Comparison of ENCODE assay signal across 20 cellular contexts in the genomic region with DNA sequence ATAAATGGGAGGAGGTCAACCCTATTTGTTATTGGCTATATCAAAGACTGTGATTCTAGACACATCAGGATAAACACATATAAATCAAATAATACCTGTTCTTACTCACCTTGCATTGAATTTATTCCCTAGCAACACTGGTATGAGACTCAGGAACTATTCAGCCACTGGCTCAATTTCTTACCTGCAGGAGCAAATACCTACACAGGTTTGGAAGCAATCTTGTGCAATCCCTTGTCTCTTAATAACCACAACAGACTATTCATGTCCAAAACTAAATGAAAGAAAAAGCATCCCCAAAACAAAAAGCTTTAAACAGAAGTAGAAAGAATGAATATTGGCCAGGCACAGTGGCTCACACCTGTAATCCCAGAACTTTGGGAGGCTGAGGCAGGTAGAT. TPM values are rescaled to one million over a fixed set of nuclear protein-coding genes. Genes with fewer than 3 reads are reported as not detected.
A peak's percentile ranks its signal among the peaks of the same experiment; 100 is the strongest.
DNase-seq lines count a peak whose midpoint lies in the region; ATAC-seq and TF ChIP-seq lines count a peak whose summit lies in the region.
"Had no signal": no experiment of that assay in that cellular context is flagged by ENCODE, and none has a peak within 500 bp of the region (broad histone marks: within the 10 kb centered on the region; RNA-seq: fewer than 3 reads in every experiment).

No MANE protein-coding gene starts in this region.

- H4K20me1 ChIP-seq in OCI-LY7 (ENCODE audit: insufficient read depth, low read length), result no peaks in the 10 kb centered on the region

- DNase-seq in OCI-LY7 (ENCODE audit: low spot score), result no peak
- DNase-seq in MCF 10A (ENCODE audit: unreplicated experiment), result peak; percentile 20
- DNase-seq in epithelial cell of esophagus (ENCODE audit: low read depth), result peak; percentile 73
- no peak for DNase-seq in left lung
- no peak for DNase-seq in tibial nerve (ENCODE audit: low spot score in 2 of 2)
- no peak for DNase-seq in left cardiac atrium
- DNase-seq: ACHN; BE2C; C1 segment of cervical spinal cord; CD4-positive, CD25-positive, alpha-beta regulatory T cell; CD8-positive, alpha-beta memory T cell; COR-L47; DMS 273 treated with DMSO at 0.1 percent for 48 hours; GDM1; GOT3; H9; IMR-90 had no signal

- no peak overlapping the region for H3K27ac Mint-ChIP-seq in MCF 10A (ENCODE audit: low read depth, unreplicated experiment)
- H3K27ac Mint-ChIP-seq: CD4-positive, CD25-positive, alpha-beta regulatory T cell; CD8-positive, alpha-beta memory T cell; H9 had no signal

- CTCF ChIA-PET in OCI-LY7 (lab: Charles Lee; ENCODE audit: unreplicated experiment) (no interaction called here), MCF 10A (lab: Yijun Ruan, JAX) (no interaction called here)

- POLR2A ChIA-PET in OCI-LY7 (lab: Charles Lee), result interaction anchor here (0.6 to 0.9 kb wide), 4 partner anchors 12 to 416 kb away, joined by 3 to 5 read pairs (median 4); no protein-coding TSS in a partner anchor
- POLR2A ChIA-PET in MCF 10A (lab: Yijun Ruan, JAX), result interaction anchor here (0.7 to 1.0 kb wide), 3 partner anchors 8 to 131 kb away, joined by 3 to 4 read pairs (median 3); partner anchors contain the start of gene UCHL3

- H3K9me2 ChIP-seq in OCI-LY7 (ENCODE audit: insufficient read depth, low read length), result no peaks in the 10 kb centered on the region

- no peak for TF ChIP-seq POLR2A in tibial nerve (IDR thresholded peaks at IDR 0.05)

- H3K4me1 Mint-ChIP-seq in MCF 10A (ENCODE audit: insufficient read depth, unreplicated experiment), result no peaks in the 10 kb centered on the region
- H3K4me1 Mint-ChIP-seq: CD4-positive, CD25-positive, alpha-beta regulatory T cell; CD8-positive, alpha-beta memory T cell had no signal

- no peak overlapping the region for H3K4me3 Mint-ChIP-seq in MCF 10A (ENCODE audit: unreplicated experiment)
- H3K4me3 Mint-ChIP-seq: CD4-positive, CD25-positive, alpha-beta regulatory T cell; CD8-positive, alpha-beta memory T cell; H9 had no signal

- peak; percentile 37 for ATAC-seq in left lung
- ATAC-seq in left cardiac atrium, result no peak
- ATAC-seq in HG03469 (IDR thresholded peaks at IDR 0.05; ENCODE audit: unreplicated experiment), result no peak
- ATAC-seq: K562 had no signal

- no peak overlapping the region for H3K4me3 ChIP-seq in OCI-LY7 (ENCODE audit: low read depth, low read length, poor library complexity, severe bottlenecking)
- no peak overlapping the region for H3K4me3 ChIP-seq in epithelial cell of esophagus (ENCODE audit: low read length)
- H3K4me3 ChIP-seq in left lung, result no peak overlapping the region
- H3K4me3 ChIP-seq in tibial nerve, result no peak overlapping the region
- H3K4me3 ChIP-seq: K562 had no signal

- H2AFZ ChIP-seq in OCI-LY7 (ENCODE audit: low read length), result no peak overlapping the region

- H3K4me2 ChIP-seq in OCI-LY7 (ENCODE audit: low read length), result no peak overlapping the region

- H3K9me3 Mint-ChIP-seq in MCF 10A (ENCODE audit: unreplicated experiment), result no peaks in the 10 kb centered on the region
- H3K9me3 Mint-ChIP-seq: CD8-positive, alpha-beta memory T cell; H9 had no signal

- TF ChIP-seq EP300 in tibial nerve (IDR thresholded peaks at IDR 0.05), result no peak

- H3K27ac ChIP-seq in OCI-LY7 (ENCODE audit: low read depth, low read length, poor library complexity, severe bottlenecking), result peak overlapping the region; percentile 75
- no peak overlapping the region for H3K27ac ChIP-seq in left lung
- H3K27ac ChIP-seq in tibial nerve, result no peak overlapping the region
- H3K27ac ChIP-seq: HL-60 had no signal

- TF ChIP-seq CTCF in OCI-LY7 (conservative IDR thresholded peaks at IDR 0.05; ENCODE audit: low read length), result no peak
- no peak for TF ChIP-seq CTCF in MCF 10A (IDR thresholded peaks at IDR 0.05; ENCODE audit: unreplicated experiment)
- no peak for TF ChIP-seq CTCF in epithelial cell of esophagus (IDR thresholded peaks at IDR 0.05; ENCODE audit: insufficient read depth, low read depth, low read length, missing control alignments)
- TF ChIP-seq CTCF in left lung (IDR thresholded peaks at IDR 0.05), result no peak
- no peak for TF ChIP-seq CTCF in tibial nerve (IDR thresholded peaks at IDR 0.05)

- no TSS peak for BruUV-seq in OCI-LY7 (replicated peaks; lab: Mats Ljungman, UMichigan)
- no TSS peak for BruUV-seq in MCF 10A (replicated peaks; lab: Mats Ljungman, UMichigan)

- H3K27me3 ChIP-seq in left lung (no peaks in the 10 kb centered on the region), tibial nerve (no peaks in the 10 kb centered on the region)
- H3K27me3 ChIP-seq: BE2C had no signal

- intact Hi-C loops in OCI-LY7 (cut with micrococcal nuclease; ENCODE audit: unreplicated experiment) (no loop called here), MCF 10A (cut with micrococcal nuclease) (no loop called here), left lung (cut with DNase I) (no loop called here), left cardiac atrium (cut with DNase I) (no loop called here)

- peaks cover 12% of the 10 kb centered on the region for H3K36me3 ChIP-seq in OCI-LY7 (ENCODE audit: insufficient read depth, low read length)
- H3K36me3 ChIP-seq in left lung, result no peaks in the 10 kb centered on the region
- no peaks in the 10 kb centered on the region for H3K36me3 ChIP-seq in tibial nerve
- H3K36me3 ChIP-seq: BE2C had no signal

- H3K79me2 ChIP-seq in OCI-LY7 (ENCODE audit: insufficient read depth, low read depth, low read length), result peaks cover 61% of the 10 kb centered on the region; the same call in 1 of the 2 replicates

- H3K36me3 Mint-ChIP-seq in MCF 10A (ENCODE audit: insufficient read depth, unreplicated experiment), result no peaks in the 10 kb centered on the region
- H3K36me3 Mint-ChIP-seq: CD4-positive, CD25-positive, alpha-beta regulatory T cell; CD8-positive, alpha-beta memory T cell had no signal

- H3K9me3 ChIP-seq in OCI-LY7 (ENCODE audit: low read length), result peaks cover 15% of the 10 kb centered on the region; the same call in 1 of the 2 replicates
- H3K9me3 ChIP-seq in left lung, result no peaks in the 10 kb centered on the region
- no peaks in the 10 kb centered on the region for H3K9me3 ChIP-seq in tibial nerve
- H3K9me3 ChIP-seq: BE2C had no signal

- peaks cover 94% of the 10 kb centered on the region for H3K4me1 ChIP-seq in OCI-LY7 (ENCODE audit: insufficient read depth, low read length, poor library complexity, severe bottlenecking)
- no peaks in the 10 kb centered on the region for H3K4me1 ChIP-seq in left lung
- peaks cover 0 to 25% (median 3%) of the 10 kb centered on the region in 4 donors for H3K4me1 ChIP-seq in tibial nerve

- H3K27me3 Mint-ChIP-seq in MCF 10A (ENCODE audit: insufficient read depth, unreplicated experiment), result no peaks in the 10 kb centered on the region

RNA-seq across cellular contexts. Expression of gene TBC1D4, which starts 55.5 kb away (rescaled TPM):
- total RNA-seq in OCI-LY7 (2014; rRNA removed; shearing (Covaris generic)), result 24.3 TPM in 2 replicates
- total RNA-seq in OCI-LY7 (2022) (21.7 and 22.6 TPM in 2 replicates), MCF 10A (2022) (6.6 and 9.3 TPM in 2 replicates), left lung (10 to 100 TPM; 16.6 to 17.3 TPM), tibial nerve (10 to 100 TPM; 17.7 to 45.4 (median 33.4) TPM), left cardiac atrium (10 to 100 TPM; 47.7 to 54.2 TPM)

Comparison
In these comparisons a context has a peak if more than half of its experiments do, and no peak if none do; other contexts are left out.
1. DNase-seq: peak in MCF 10A (single experiment) and epithelial cell of esophagus (single experiment); none in OCI-LY7 (single experiment), left lung (0 of 2), tibial nerve (0 of 2) and left cardiac atrium (single experiment).